In the genomic region with DNA sequence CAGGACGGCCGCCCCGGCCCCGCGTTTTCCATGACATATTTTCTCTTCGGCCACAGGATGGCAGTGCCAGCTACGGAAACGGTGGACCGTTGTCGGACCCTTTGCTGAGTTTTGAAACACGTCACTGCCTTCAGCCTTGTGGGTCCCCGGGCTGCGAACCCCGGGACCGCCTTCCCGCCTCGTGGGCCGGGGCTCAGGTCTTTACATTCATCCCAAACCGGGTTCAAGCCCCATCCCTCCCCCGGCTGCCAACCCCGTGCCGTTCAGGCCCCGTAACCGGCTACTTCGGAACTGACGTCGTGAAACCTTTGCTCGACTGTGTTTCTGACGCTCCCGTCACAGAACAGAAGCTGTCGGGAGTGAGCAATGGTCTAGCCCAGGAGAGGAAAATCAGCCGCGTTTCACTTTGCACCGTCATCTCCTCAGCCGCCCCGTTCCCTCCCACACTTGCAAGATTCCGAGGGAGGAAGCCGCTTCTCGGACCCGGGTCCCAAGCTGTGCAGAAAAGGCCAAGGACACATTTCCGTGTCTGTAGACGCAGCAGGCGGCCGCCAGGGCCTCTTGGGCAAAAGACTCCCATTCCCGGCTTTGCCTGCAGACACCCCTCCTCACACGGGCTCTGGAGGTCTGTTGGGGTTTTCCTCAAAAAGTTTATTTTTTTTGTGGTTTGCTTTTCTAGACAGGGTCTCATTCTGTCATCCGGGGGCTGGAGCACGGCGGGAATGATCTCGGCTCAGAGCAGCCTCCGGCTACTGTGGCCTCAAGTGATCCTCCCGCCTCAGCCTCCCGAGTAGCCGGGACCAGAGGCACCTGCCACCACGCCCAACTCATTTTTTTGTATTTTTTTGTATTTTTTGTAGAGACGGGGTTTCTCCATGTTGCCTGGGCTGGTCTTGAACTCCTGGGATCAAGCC, we compare ENCODE assay signal across 10 cellular contexts. TPM values are rescaled to one million over a fixed set of nuclear protein-coding genes. Genes with fewer than 3 reads are reported as not detected.
DNase-seq lines count a peak whose midpoint lies in the region; ATAC-seq and TF ChIP-seq lines count a peak whose summit lies in the region.
"Had no signal": no experiment of that assay in that cellular context is flagged by ENCODE, and none has a peak within 500 bp of the region (broad histone marks: within the 10 kb centered on the region; RNA-seq: fewer than 3 reads in every experiment).

No MANE protein-coding gene starts in this region.

- no peaks in the 10 kb centered on the region for H3K4me1 ChIP-seq in foreskin keratinocyte
- H3K4me1 ChIP-seq: thyroid gland had no signal

- TF ChIP-seq CTCF in LNCaP clone FGC (IDR thresholded peaks at IDR 0.05; ENCODE audit: control insufficient read depth, extremely low read depth, insufficient read depth) (peak; percentile 43), chondrocyte (IDR thresholded peaks at IDR 0.05) (peak; percentile 80), osteocyte (IDR thresholded peaks at IDR 0.05) (peak; percentile 61), foreskin keratinocyte (conservative IDR thresholded peaks at IDR 0.05) (no peak)

- H3K27ac ChIP-seq in foreskin keratinocyte = no peak overlapping the region
- H3K27ac ChIP-seq: thyroid gland had no signal

- no peak overlapping the region for H3K4me3 ChIP-seq in LNCaP clone FGC (ENCODE audit: low read depth, low read length)
- H3K4me3 ChIP-seq: thyroid gland had no signal

- H3K9me3 Mint-ChIP-seq in chondrocyte (ENCODE audit: low read depth) (no peaks in the 10 kb centered on the region), osteocyte (ENCODE audit: unreplicated experiment) (no peaks in the 10 kb centered on the region)

- H3K27me3 Mint-ChIP-seq in chondrocyte (ENCODE audit: low read depth) (peaks cover 11% of the 10 kb centered on the region), osteocyte (ENCODE audit: unreplicated experiment) (no peaks in the 10 kb centered on the region)

- H3K27ac Mint-ChIP-seq in chondrocyte (ENCODE audit: unreplicated experiment) (peak overlapping the region; percentile 51), osteocyte (ENCODE audit: unreplicated experiment) (peak overlapping the region; percentile 10)

- DNase-seq in D341Med (ENCODE audit: low spot score) = peak; percentile 83
- DNase-seq in LNCaP clone FGC (ENCODE audit: low read depth) = no peak
- DNase-seq in chondrocyte (ENCODE audit: low spot score) = peak; percentile 66
- DNase-seq in osteocyte (ENCODE audit: extremely low spot score, unreplicated experiment) = no peak
- DNase-seq in foreskin keratinocyte = no peak
- DNase-seq: NCI-H446 had no signal

- ATAC-seq in HG02840 (IDR thresholded peaks at IDR 0.05; ENCODE audit: low FRiP score, unreplicated experiment) (no peak), GM21447 (IDR thresholded peaks at IDR 0.05; ENCODE audit: unreplicated experiment) (no peak), GM18870 (IDR thresholded peaks at IDR 0.05; ENCODE audit: unreplicated experiment) (no peak), foreskin keratinocyte (no peak)

- H3K4me1 Mint-ChIP-seq in chondrocyte (ENCODE audit: low read depth) (peaks cover 9% of the 10 kb centered on the region), osteocyte (ENCODE audit: unreplicated experiment) (peaks cover 3% of the 10 kb centered on the region)

- no peaks in the 10 kb centered on the region for H3K36me3 Mint-ChIP-seq in chondrocyte (ENCODE audit: low read depth)
- no peaks in the 10 kb centered on the region for H3K36me3 Mint-ChIP-seq in osteocyte (ENCODE audit: unreplicated experiment)

- H3K4me3 Mint-ChIP-seq in chondrocyte (ENCODE audit: unreplicated experiment) (peak overlapping the region; percentile 73), osteocyte (ENCODE audit: unreplicated experiment) (peak overlapping the region; percentile 69)

- H3K27me3 ChIP-seq in foreskin keratinocyte = no peaks in the 10 kb centered on the region
- H3K27me3 ChIP-seq: thyroid gland had no signal

RNA-seq across cellular contexts. Expression of a gene that starts 41.4 kb away (rescaled TPM):
- total RNA-seq in chondrocyte = 27.1 to 30.5 TPM (median 30.0 TPM) in 3 replicates
- total RNA-seq in osteocyte = 28.2 and 32.9 TPM in 2 replicates
- total RNA-seq in foreskin keratinocyte = 17.1 and 20.7 TPM in 2 replicates
- 18.7 and 20.0 TPM in 2 replicates for polyA plus RNA-seq in foreskin keratinocyte

Comparison
In these comparisons a context has a peak if more than half of its experiments do, and no peak if none do; other contexts are left out.
1. DNase-seq: peak in D341Med (single experiment) and chondrocyte (single experiment); none in LNCaP clone FGC (single experiment), osteocyte (single experiment) and foreskin keratinocyte (0 of 2).